ENCODE assay signal across 10 cellular contexts in the genomic region with DNA sequence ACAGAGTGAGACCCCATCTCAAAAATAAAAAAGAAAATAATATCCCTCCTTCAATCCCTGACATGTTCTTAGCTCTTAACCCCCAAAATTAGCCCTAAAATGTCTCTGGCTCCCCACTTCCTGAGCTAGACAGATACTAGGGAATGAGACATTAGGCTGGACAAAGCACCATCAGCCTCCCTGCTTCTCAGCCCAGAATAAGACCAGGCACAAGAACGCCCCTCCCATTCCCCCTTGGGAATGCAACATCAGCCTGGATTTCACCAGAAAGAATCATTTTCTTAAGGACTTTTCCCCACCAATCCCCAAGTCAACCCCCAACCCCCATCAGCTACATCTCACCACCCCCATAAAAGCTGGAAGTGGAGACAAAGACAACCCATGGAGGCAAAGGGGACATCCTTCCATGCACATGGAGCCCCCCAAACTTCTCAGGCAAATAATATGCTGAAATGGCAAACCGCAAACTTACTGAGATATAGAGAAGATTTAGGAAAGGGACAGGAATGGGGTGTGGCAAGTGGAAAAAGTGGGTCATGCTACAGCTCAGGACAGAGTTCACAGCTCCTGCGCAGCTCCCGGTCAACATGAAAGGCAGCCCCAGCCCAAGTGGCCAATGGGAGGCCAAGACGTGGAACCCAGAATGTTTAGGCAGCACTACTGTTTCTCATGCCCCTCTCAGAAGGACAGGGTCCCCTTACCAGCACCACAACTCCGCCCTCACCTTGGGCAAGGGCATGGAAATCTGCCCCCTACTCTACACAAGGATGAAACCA. TPM values are rescaled to one million over a fixed set of nuclear protein-coding genes. Genes with fewer than 3 reads are reported as not detected.
DNase-seq lines count a peak whose midpoint lies in the region; ATAC-seq and TF ChIP-seq lines count a peak whose summit lies in the region.
"Had no signal": no experiment of that assay in that cellular context is flagged by ENCODE, and none has a peak within 500 bp of the region (broad histone marks: within the 10 kb centered on the region; RNA-seq: fewer than 3 reads in every experiment).

No MANE protein-coding gene starts in this region.

- peak overlapping the region; percentile 86 for H3K4me3 Mint-ChIP-seq in T-helper 2 cell treated with Interferon-gamma antibody and Interleukin-4, amounts not matched to agents 5 μg/mL and 100 μg/mL, for 36 hours
- no peak overlapping the region for H3K4me3 Mint-ChIP-seq in activated CD8-positive, alpha-beta T cell treated with anti-CD3 and anti-CD28 coated beads, Interleukin-2, amount 10 ng/mL, durations not matched to agents 7 days and 5 days

- no peak for DNase-seq in T-helper 2 cell treated with Interferon-gamma antibody and Interleukin-4, amounts not matched to agents 5 μg/mL and 100 μg/mL, for 36 hours (ENCODE audit: low spot score)
- no peak for DNase-seq in T-helper 2 cell
- no peak for DNase-seq in activated CD8-positive, alpha-beta T cell treated with anti-CD3 and anti-CD28 coated beads, Interleukin-2, amount 10 ng/mL, durations not matched to agents 7 days and 5 days
- no peak for DNase-seq in WERI-Rb-1
- no peak for DNase-seq in GM20000 (ENCODE audit: low spot score)
- DNase-seq: activated CD4-positive, alpha-beta T cell treated with anti-CD3 and anti-CD28 coated beads for 1 hour had no signal

- no peaks in the 10 kb centered on the region for H3K27me3 Mint-ChIP-seq in T-helper 2 cell treated with Interferon-gamma antibody and Interleukin-4, amounts not matched to agents 5 μg/mL and 100 μg/mL, for 36 hours (ENCODE audit: low read depth)
- no peaks in the 10 kb centered on the region for H3K27me3 Mint-ChIP-seq in activated CD8-positive, alpha-beta T cell treated with anti-CD3 and anti-CD28 coated beads, Interleukin-2, amount 10 ng/mL, durations not matched to agents 7 days and 5 days (ENCODE audit: low read depth)
- H3K27me3 Mint-ChIP-seq: memory B cell had no signal

- H3K9me3 ChIP-seq in iPS-15b (ENCODE audit: control insufficient read depth, insufficient read depth, low read length) (no peaks in the 10 kb centered on the region), stomach smooth muscle (ENCODE audit: control insufficient read depth in 2 of 2, low read length in 2 of 2) (no peaks in the 10 kb centered on the region), WERI-Rb-1 (ENCODE audit: severe bottlenecking) (peaks cover 4% of the 10 kb centered on the region)

- POLR2A ChIA-PET in activated CD8-positive, alpha-beta T cell treated with anti-CD3 and anti-CD28 coated beads, Interleukin-2, amount 10 ng/mL, durations not matched to agents 7 days and 5 days (lab: Charles Lee) = interaction anchor here (1.0 to 3.4 kb wide), 6 partner anchors 9 to 120 kb away, joined by 3 to 14 read pairs (median 6); a partner anchor contains a TSS

- CTCF ChIA-PET in activated CD8-positive, alpha-beta T cell treated with anti-CD3 and anti-CD28 coated beads, Interleukin-2, amount 10 ng/mL, durations not matched to agents 7 days and 5 days (lab: Charles Lee) = interaction anchor here (0.7 to 3.9 kb wide), 10 partner anchors 12 to 281 kb away, joined by 3 to 20 read pairs (median 4); a partner anchor contains a TSS

- peaks cover 34% of the 10 kb centered on the region for H3K36me3 ChIP-seq in iPS-15b (ENCODE audit: control insufficient read depth, insufficient read depth, low read length)
- H3K36me3 ChIP-seq in stomach smooth muscle (ENCODE audit: control insufficient read depth in 2 of 2, insufficient read depth in 2 of 2, low read length in 2 of 2) = peaks cover 29 to 30% of the 10 kb centered on the region in 2 donors
- peaks cover 63% of the 10 kb centered on the region for H3K36me3 ChIP-seq in WERI-Rb-1

- peaks cover 57% of the 10 kb centered on the region for H3K36me3 Mint-ChIP-seq in T-helper 2 cell treated with Interferon-gamma antibody and Interleukin-4, amounts not matched to agents 5 μg/mL and 100 μg/mL, for 36 hours (ENCODE audit: low read depth)
- peaks cover 63% of the 10 kb centered on the region for H3K36me3 Mint-ChIP-seq in activated CD8-positive, alpha-beta T cell treated with anti-CD3 and anti-CD28 coated beads, Interleukin-2, amount 10 ng/mL, durations not matched to agents 7 days and 5 days (ENCODE audit: low read depth)

- no peak for ATAC-seq in activated CD8-positive, alpha-beta T cell treated with anti-CD3 and anti-CD28 coated beads, Interleukin-2, amount 10 ng/mL, durations not matched to agents 7 days and 5 days
- ATAC-seq in GM21717 (IDR thresholded peaks at IDR 0.05; ENCODE audit: unreplicated experiment) = no peak

- H3K4me3 ChIP-seq in iPS-15b (ENCODE audit: low read depth, low read length) (peak overlapping the region; percentile 74), stomach smooth muscle (ENCODE audit: low read length in 2 of 2) (peak overlapping the region; percentile 61 to 94), WERI-Rb-1 (ENCODE audit: low read depth, low read length) (no peak overlapping the region; the same call in 1 of the 2 replicates)

- peak overlapping the region; percentile 67 for H3K27ac Mint-ChIP-seq in T-helper 2 cell treated with Interferon-gamma antibody and Interleukin-4, amounts not matched to agents 5 μg/mL and 100 μg/mL, for 36 hours
- H3K27ac Mint-ChIP-seq in activated CD8-positive, alpha-beta T cell treated with anti-CD3 and anti-CD28 coated beads, Interleukin-2, amount 10 ng/mL, durations not matched to agents 7 days and 5 days = peak overlapping the region; percentile 84
- H3K27ac Mint-ChIP-seq: memory B cell had no signal

- TF ChIP-seq CTCF in WERI-Rb-1 (IDR thresholded peaks at IDR 0.05; ENCODE audit: low read depth, low read length) (no peak), GM20000 (IDR thresholded peaks at IDR 0.05; ENCODE audit: extremely low read depth, missing control alignments) (no peak)

- H3K27ac ChIP-seq in stomach smooth muscle (ENCODE audit: low read length) = peak overlapping the region; percentile 88
- no peak overlapping the region; the same call in none of the 2 replicates for H3K27ac ChIP-seq in WERI-Rb-1

- H3K9ac ChIP-seq in iPS-15b (ENCODE audit: low read depth, low read length) (no peak overlapping the region), stomach smooth muscle (ENCODE audit: low read length in 2 of 2) (peak overlapping the region; percentile 61 to 74)

- H3K4me1 ChIP-seq in iPS-15b (ENCODE audit: control insufficient read depth, insufficient read depth, low read length) (peaks cover 19% of the 10 kb centered on the region), stomach smooth muscle (ENCODE audit: control insufficient read depth, insufficient read depth, low read length) (peaks cover 47% of the 10 kb centered on the region)

- no peaks in the 10 kb centered on the region for H3K9me3 Mint-ChIP-seq in T-helper 2 cell treated with Interferon-gamma antibody and Interleukin-4, amounts not matched to agents 5 μg/mL and 100 μg/mL, for 36 hours
- H3K9me3 Mint-ChIP-seq in activated CD8-positive, alpha-beta T cell treated with anti-CD3 and anti-CD28 coated beads, Interleukin-2, amount 10 ng/mL, durations not matched to agents 7 days and 5 days (ENCODE audit: insufficient read depth) = no peaks in the 10 kb centered on the region
- H3K9me3 Mint-ChIP-seq: memory B cell had no signal

- peaks cover 34% of the 10 kb centered on the region for H3K4me1 Mint-ChIP-seq in T-helper 2 cell treated with Interferon-gamma antibody and Interleukin-4, amounts not matched to agents 5 μg/mL and 100 μg/mL, for 36 hours (ENCODE audit: low read depth)
- H3K4me1 Mint-ChIP-seq in activated CD8-positive, alpha-beta T cell treated with anti-CD3 and anti-CD28 coated beads, Interleukin-2, amount 10 ng/mL, durations not matched to agents 7 days and 5 days (ENCODE audit: low read depth) = peaks cover 53% of the 10 kb centered on the region

- H3K27me3 ChIP-seq in iPS-15b (ENCODE audit: control insufficient read depth, insufficient read depth, low read length) (no peaks in the 10 kb centered on the region), stomach smooth muscle (ENCODE audit: control insufficient read depth in 1 of 2, insufficient read depth in 2 of 2, low read length in 2 of 2) (no peaks in the 10 kb centered on the region), WERI-Rb-1 (ENCODE audit: insufficient read depth, low read depth, severe bottlenecking) (no peaks in the 10 kb centered on the region)

RNA-seq across cellular contexts. Expression of a gene that starts 2.7 kb away (rescaled TPM):
- 100 to 1,000 TPM; 277 to 292 TPM for total RNA-seq in activated CD8-positive, alpha-beta T cell treated with anti-CD3 and anti-CD28 coated beads, Interleukin-2, amount 10 ng/mL, durations not matched to agents 7 days and 5 days

RNA-seq across cellular contexts. Expression of a gene that starts 31.3 kb away (rescaled TPM):
- 10 to 100 TPM; 16.5 to 16.8 TPM for total RNA-seq in activated CD8-positive, alpha-beta T cell treated with anti-CD3 and anti-CD28 coated beads, Interleukin-2, amount 10 ng/mL, durations not matched to agents 7 days and 5 days

RNA-seq across cellular contexts. Expression of a gene that starts 36.4 kb away (rescaled TPM):
- total RNA-seq in activated CD8-positive, alpha-beta T cell treated with anti-CD3 and anti-CD28 coated beads, Interleukin-2, amount 10 ng/mL, durations not matched to agents 7 days and 5 days = 10 to 100 TPM; 84.2 to 87.6 TPM

RNA-seq across cellular contexts. Expression of a gene that starts 42.8 kb away (rescaled TPM):
- 1 to 10 TPM in 1 of 2 experiments, under 1 TPM in 1; 0.76 to 1.7 TPM for total RNA-seq in activated CD8-positive, alpha-beta T cell treated with anti-CD3 and anti-CD28 coated beads, Interleukin-2, amount 10 ng/mL, durations not matched to agents 7 days and 5 days

RNA-seq across cellular contexts. Expression of a gene that starts 48.6 kb away (rescaled TPM):
- 10 to 100 TPM; 24.9 to 25.5 TPM for total RNA-seq in activated CD8-positive, alpha-beta T cell treated with anti-CD3 and anti-CD28 coated beads, Interleukin-2, amount 10 ng/mL, durations not matched to agents 7 days and 5 days
